In genomic region chr14:103762547-103762946, GRCh38 we compare ENCODE assay signal across 15 cellular contexts.
"Had no signal": no experiment of that assay in that cellular context is flagged by ENCODE, and none has a peak within 500 bp of the region (broad histone marks: within the 10 kb centered on the region; RNA-seq: fewer than 3 reads in every experiment).

No MANE protein-coding gene starts in this region.

- H3K36me3 ChIP-seq: breast epithelium, gastrocnemius medialis, pancreas had no signal

- H3K4me1 Mint-ChIP-seq: activated naive CD4-positive, alpha-beta T cell treated with anti-CD3 and anti-CD28 coated beads, Interleukin-2, amount 10 ng/mL, durations not matched to agents 7 days and 5 days had no signal

- FAIRE-seq: pancreas, urothelium cell line had no signal

- H3K4me1 ChIP-seq: ascending aorta, breast epithelium, gastrocnemius medialis, lower lobe of right lung, pancreas had no signal

- H3K9me3 Mint-ChIP-seq: activated naive CD4-positive, alpha-beta T cell treated with anti-CD3 and anti-CD28 coated beads, Interleukin-2, amount 10 ng/mL, durations not matched to agents 7 days and 5 days; activated T-cell treated with anti-CD3 and anti-CD28 coated beads, Interleukin-2, amount 50 U/mL, for 24 hours; stimulated activated effector memory CD8-positive, alpha-beta T cell treated with anti-CD3 and anti-CD28 coated beads, Interleukin-12 subunit alpha, Interleukin-12 subunit beta, amount 100 ng/mL, for 72 hours had no signal

- H3K27ac ChIP-seq: ascending aorta, breast epithelium, gastrocnemius medialis, heart right ventricle, lower lobe of right lung, pancreas had no signal

- H3K4me3 ChIP-seq: ascending aorta, breast epithelium, gastrocnemius medialis, heart right ventricle, lower lobe of right lung, pancreas had no signal

- H3K36me3 Mint-ChIP-seq: activated CD8-positive, alpha-beta memory T cell treated with anti-CD3 and anti-CD28 coated beads, Interleukin-2, amount 10 ng/mL, durations not matched to agents 7 days and 5 days; activated naive CD4-positive, alpha-beta T cell treated with anti-CD3 and anti-CD28 coated beads, Interleukin-2, amount 10 ng/mL, durations not matched to agents 7 days and 5 days had no signal

- H3K27me3 Mint-ChIP-seq: activated CD8-positive, alpha-beta memory T cell treated with anti-CD3 and anti-CD28 coated beads, Interleukin-2, amount 10 ng/mL, durations not matched to agents 7 days and 5 days; activated naive CD4-positive, alpha-beta T cell treated with anti-CD3 and anti-CD28 coated beads, Interleukin-2, amount 10 ng/mL, durations not matched to agents 7 days and 5 days; activated T-cell treated with anti-CD3 and anti-CD28 coated beads, Interleukin-2, amount 50 U/mL, for 24 hours had no signal

- H3K4me3 Mint-ChIP-seq: activated CD8-positive, alpha-beta memory T cell treated with anti-CD3 and anti-CD28 coated beads, Interleukin-2, amount 10 ng/mL, durations not matched to agents 7 days and 5 days; activated naive CD4-positive, alpha-beta T cell treated with anti-CD3 and anti-CD28 coated beads, Interleukin-2, amount 10 ng/mL, durations not matched to agents 7 days and 5 days; activated T-cell treated with anti-CD3 and anti-CD28 coated beads, Interleukin-2, amount 50 U/mL, for 24 hours; stimulated activated effector memory CD8-positive, alpha-beta T cell treated with anti-CD3 and anti-CD28 coated beads, Interleukin-12 subunit alpha, Interleukin-12 subunit beta, amount 100 ng/mL, for 72 hours had no signal

- DNase-seq: activated CD4-positive, alpha-beta T cell treated with anti-CD3 and anti-CD28 coated beads, Interleukin-2, amount 50 U/mL, for 4 hours; activated CD8-positive, alpha-beta memory T cell treated with anti-CD3 and anti-CD28 coated beads, Interleukin-2, amount 10 ng/mL, durations not matched to agents 7 days and 5 days; activated naive CD4-positive, alpha-beta T cell treated with anti-CD3 and anti-CD28 coated beads, Interleukin-2, amount 10 ng/mL, durations not matched to agents 7 days and 5 days; activated T-cell treated with anti-CD3 and anti-CD28 coated beads, Interleukin-2, amount 50 U/mL, for 24 hours; dermis blood vessel endothelial cell; gastrocnemius medialis; heart right ventricle; left colon; lower lobe of right lung; pancreas had no signal

- H3K9me3 ChIP-seq: ascending aorta, breast epithelium, gastrocnemius medialis, heart right ventricle, lower lobe of right lung, pancreas had no signal

- H3K27ac Mint-ChIP-seq: activated CD8-positive, alpha-beta memory T cell treated with anti-CD3 and anti-CD28 coated beads, Interleukin-2, amount 10 ng/mL, durations not matched to agents 7 days and 5 days; activated naive CD4-positive, alpha-beta T cell treated with anti-CD3 and anti-CD28 coated beads, Interleukin-2, amount 10 ng/mL, durations not matched to agents 7 days and 5 days; activated T-cell treated with anti-CD3 and anti-CD28 coated beads, Interleukin-2, amount 50 U/mL, for 24 hours; stimulated activated effector memory CD8-positive, alpha-beta T cell treated with anti-CD3 and anti-CD28 coated beads, Interleukin-12 subunit alpha, Interleukin-12 subunit beta, amount 100 ng/mL, for 72 hours had no signal

- H3K27me3 ChIP-seq: ascending aorta, breast epithelium, gastrocnemius medialis, heart right ventricle, pancreas had no signal

- ATAC-seq: activated CD4-positive, CD25-positive, alpha-beta regulatory T cell treated with anti-CD3 and anti-CD28 coated beads, Interleukin-2, amount 50 U/mL, for 24 hours; activated CD8-positive, alpha-beta memory T cell treated with anti-CD3 and anti-CD28 coated beads, Interleukin-2, amount 10 ng/mL, durations not matched to agents 7 days and 5 days; gastrocnemius medialis; heart right ventricle; left colon; lower lobe of right lung; pancreas; stimulated activated effector memory CD8-positive, alpha-beta T cell treated with anti-CD3 and anti-CD28 coated beads, Interleukin-12 subunit alpha, Interleukin-12 subunit beta, amount 100 ng/mL, for 72 hours had no signal
